Comparison of ENCODE assay signal across 8 cellular contexts in the genomic region with DNA sequence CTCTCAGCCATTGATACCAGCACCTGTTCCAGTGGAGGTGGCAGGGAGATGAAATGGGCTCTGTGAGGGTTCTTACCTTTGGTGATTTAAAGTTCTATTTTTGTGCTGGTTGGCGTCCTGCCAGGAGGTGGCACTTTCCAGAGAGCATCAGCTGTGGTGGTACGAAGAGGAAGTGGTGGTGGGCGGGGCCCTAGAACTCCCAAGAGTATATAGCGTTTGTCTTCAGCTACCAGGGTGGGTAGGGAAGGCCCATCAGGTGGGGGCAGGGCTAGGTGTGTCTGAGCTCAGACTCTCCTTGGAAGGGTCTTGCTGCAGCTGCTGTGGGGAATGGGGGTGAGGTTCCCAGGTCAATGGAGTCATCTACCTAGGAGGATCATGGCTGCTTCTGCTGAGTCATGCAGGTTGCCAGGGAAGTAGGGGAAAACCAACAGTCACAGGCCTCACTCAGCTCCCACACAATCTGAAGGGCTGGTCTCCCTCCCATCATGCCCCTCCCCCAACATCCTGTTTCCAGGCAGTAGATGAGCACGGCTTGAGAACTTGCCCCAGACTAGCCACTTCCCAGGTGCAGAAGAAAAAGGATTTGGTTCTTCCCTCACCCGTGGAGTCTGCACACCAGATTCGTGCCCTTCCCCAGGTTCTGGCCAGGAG.
DNase-seq lines count a peak whose midpoint lies in the region; ATAC-seq and TF ChIP-seq lines count a peak whose summit lies in the region.

No MANE protein-coding gene starts in this region.

- no peak for TF ChIP-seq CTCF in GM13976 (IDR thresholded peaks at IDR 0.05; ENCODE audit: borderline replicate concordance, control extremely low read depth, extremely low read depth, insufficient read depth, missing control alignments)

- ATAC-seq in GM18909 (IDR thresholded peaks at IDR 0.05; ENCODE audit: poor library complexity, unreplicated experiment) = peak; percentile 74
- ATAC-seq in GM21367 (IDR thresholded peaks at IDR 0.05; ENCODE audit: unreplicated experiment) = no peak

- DNase-seq in NAMALWA (ENCODE audit: low spot score) (peak; percentile 88), NCI-H1930 (lab: John Stamatoyannopoulos, UW) (no peak), NCI-H82 treated with DMSO at 0.1 percent for 48 hours (lab: John Stamatoyannopoulos, UW; ENCODE audit: unreplicated experiment) (no peak), GM13976 (ENCODE audit: low spot score) (no peak)
- peak; percentile 67 for DNase-seq in activated effector memory CD4-positive, alpha-beta T cell treated with anti-CD3 and anti-CD28 coated beads, Interleukin-2, amount 50 U/mL, for 16 hours
- peak; percentile 24 for DNase-seq in stimulated activated CD4-positive, alpha-beta T cell treated with anti-CD3 and anti-CD28 coated beads, Interleukin-4, amount 100 ng/mL, for 24 hours

- in situ Hi-C loops in GM13976 (cut with MboI; ENCODE audit: low sequenced_read_pairs, unreplicated experiment) = no loop called here

Comparison
In these comparisons a context has a peak if more than half of its experiments do, and no peak if none do; other contexts are left out.
1. DNase-seq: peak in NAMALWA (single experiment), activated effector memory CD4-positive, alpha-beta T cell treated with anti-CD3 and anti-CD28 coated beads, Interleukin-2, amount 50 U/mL, for 16 hours (single experiment) and stimulated activated CD4-positive, alpha-beta T cell treated with anti-CD3 and anti-CD28 coated beads, Interleukin-4, amount 100 ng/mL, for 24 hours (single experiment); none in NCI-H1930 (0 of 2), NCI-H82 treated with DMSO at 0.1 percent for 48 hours (single experiment) and GM13976 (single experiment).